17 cellular contexts compared by ENCODE assay signal in the genomic region with DNA sequence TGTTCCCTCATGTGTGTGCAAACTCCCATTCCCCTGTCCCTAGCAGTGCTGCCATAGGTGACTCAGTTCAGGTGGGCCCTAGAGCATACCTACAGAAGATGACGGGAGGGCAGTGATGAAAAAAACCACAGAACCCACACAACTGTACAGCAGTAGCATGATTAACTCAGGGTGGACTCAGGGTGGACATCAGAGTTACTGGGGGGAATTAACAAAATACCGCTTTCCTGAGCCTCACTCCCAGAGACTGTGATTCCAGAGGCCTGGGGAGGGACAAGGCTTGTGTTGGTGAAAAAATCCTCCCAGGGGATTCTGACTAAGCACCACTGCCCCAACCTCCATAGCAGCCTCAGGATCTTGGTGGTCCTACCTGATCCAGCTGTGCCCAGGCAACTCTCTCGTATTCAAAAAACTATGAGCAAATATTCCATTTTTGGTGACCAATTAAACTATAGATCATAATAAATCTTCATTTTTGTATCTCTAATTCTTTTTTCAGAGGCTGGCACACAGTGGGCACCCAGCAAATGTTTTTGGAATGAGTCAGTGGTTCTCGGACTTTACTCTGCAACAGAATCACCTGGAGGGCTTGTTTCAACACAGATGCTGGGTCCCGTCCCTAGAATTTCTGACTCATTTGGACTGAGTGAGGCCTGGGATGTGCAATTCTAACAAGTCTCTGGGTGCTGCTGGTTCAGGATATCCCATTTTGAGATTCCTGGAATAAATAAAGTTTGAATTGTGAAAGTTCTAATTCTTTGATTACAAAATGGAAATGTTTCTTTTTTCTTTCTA.
DNase-seq lines count a peak whose midpoint lies in the region; ATAC-seq, FAIRE-seq and TF ChIP-seq lines count a peak whose summit lies in the region.
"Had no signal": no experiment of that assay in that cellular context is flagged by ENCODE, and none has a peak within 500 bp of the region (broad histone marks: within the 10 kb centered on the region; RNA-seq: fewer than 3 reads in every experiment).

No MANE protein-coding gene starts in this region.

- peaks cover 0 to 2% of the 10 kb centered on the region in 2 donors for H3K9me3 ChIP-seq in left lung
- H3K9me3 ChIP-seq: SJSA1 had no signal

- DNase-seq in Caki2 (ENCODE audit: low read depth) (peak; percentile 20), HTR-8/SVneo (ENCODE audit: insufficient read length, low spot score) (peak; percentile 39), astrocyte of the spinal cord (ENCODE audit: low read depth, low spot score) (peak; percentile 22), left lung (no peak), caudate nucleus (lab: John Stamatoyannopoulos, UW) (no peak), NCI-H1694 treated with DMSO at 0.1 percent for 48 hours (lab: John Stamatoyannopoulos, UW) (no peak)
- DNase-seq in activated CD4-positive, alpha-beta T cell treated with anti-CD3 and anti-CD28 coated beads, Interleukin-2, amount 10 ng/mL, durations not matched to agents 7 days and 5 days, result no peak
- DNase-seq: activated CD4-positive, CD25-positive, alpha-beta regulatory T cell; foreskin melanocyte; naive thymus-derived CD8-positive, alpha-beta T cell; NCI-H1930; stimulated activated CD4-positive, alpha-beta T cell treated with anti-CD3 and anti-CD28 coated beads, Interleukin-4, amount 100 ng/mL, for 24 hours; stimulated activated naive B cell treated with anti-CD40 and anti-IgM and Interleukin-4, amounts not matched to agents 10 μg/mL and 1 μg/mL and 100 μg/mL, for 72 hours had no signal

- H3K36me3 ChIP-seq in left lung, result no peaks in the 10 kb centered on the region
- H3K36me3 ChIP-seq: SJSA1 had no signal

- ATAC-seq in left lung, result peak; percentile 47
- no peak for ATAC-seq in GM21528 (IDR thresholded peaks at IDR 0.05; ENCODE audit: low FRiP score, unreplicated experiment)
- ATAC-seq: naive thymus-derived CD8-positive, alpha-beta T cell; stimulated activated naive B cell treated with anti-CD40 and anti-IgM and Interleukin-4, amounts not matched to agents 10 μg/mL and 1 μg/mL and 100 μg/mL, for 72 hours had no signal

- TF ChIP-seq CTCF in astrocyte of the spinal cord (IDR thresholded peaks at IDR 0.05; ENCODE audit: low read depth, low read length) (no peak), left lung (IDR thresholded peaks at IDR 0.05) (no peak)

- no peak overlapping the region for H3K27ac ChIP-seq in left lung
- no peak overlapping the region for H3K27ac ChIP-seq in caudate nucleus (ENCODE audit: low read depth, low read length)
- H3K27ac ChIP-seq: C4-2B, SJSA1 had no signal

- no peaks in the 10 kb centered on the region for H3K9me3 Mint-ChIP-seq in activated CD4-positive, alpha-beta T cell treated with anti-CD3 and anti-CD28 coated beads, Interleukin-2, amount 10 ng/mL, durations not matched to agents 7 days and 5 days
- H3K9me3 Mint-ChIP-seq: dendritic cell treated with granulocyte-macrophage colony-stimulating factor and Interleukin-4, amounts not matched to agents 40 ng/mL and 50 ng/mL, for 4 days; stimulated activated naive B cell treated with anti-CD40 and anti-IgM and Interleukin-4, amounts not matched to agents 10 μg/mL and 1 μg/mL and 100 μg/mL, for 72 hours had no signal

- intact Hi-C loops in left lung (cut with DNase I), result no loop called here

- FAIRE-seq in HTR-8/SVneo (lab: Jason Lieb, UNC), result no peak

- H3K4me3 ChIP-seq in astrocyte of the spinal cord (ENCODE audit: low read depth, low read length) (no peak overlapping the region), left lung (no peak overlapping the region)
- H3K4me3 ChIP-seq: SJSA1 had no signal

- no peaks in the 10 kb centered on the region for H3K36me3 Mint-ChIP-seq in activated CD4-positive, alpha-beta T cell treated with anti-CD3 and anti-CD28 coated beads, Interleukin-2, amount 10 ng/mL, durations not matched to agents 7 days and 5 days (ENCODE audit: low read depth)
- H3K36me3 Mint-ChIP-seq: naive thymus-derived CD8-positive, alpha-beta T cell; stimulated activated naive B cell treated with anti-CD40 and anti-IgM and Interleukin-4, amounts not matched to agents 10 μg/mL and 1 μg/mL and 100 μg/mL, for 72 hours had no signal

- in situ Hi-C loops in Caki2 (cut with HindIII; ENCODE audit: low pct_unique_long_range_greater_than_20kb, low sequenced_read_pairs) (no loop called here), astrocyte of the spinal cord (cut with HindIII; ENCODE audit: low sequenced_read_pairs) (no loop called here)

- H3K4me1 ChIP-seq in left lung, result no peaks in the 10 kb centered on the region

- H3K4me1 Mint-ChIP-seq in activated CD4-positive, alpha-beta T cell treated with anti-CD3 and anti-CD28 coated beads, Interleukin-2, amount 10 ng/mL, durations not matched to agents 7 days and 5 days, result no peaks in the 10 kb centered on the region
- H3K4me1 Mint-ChIP-seq: naive thymus-derived CD8-positive, alpha-beta T cell; stimulated activated naive B cell treated with anti-CD40 and anti-IgM and Interleukin-4, amounts not matched to agents 10 μg/mL and 1 μg/mL and 100 μg/mL, for 72 hours had no signal

- no peak overlapping the region for H3K27ac Mint-ChIP-seq in activated CD4-positive, alpha-beta T cell treated with anti-CD3 and anti-CD28 coated beads, Interleukin-2, amount 10 ng/mL, durations not matched to agents 7 days and 5 days
- H3K27ac Mint-ChIP-seq: dendritic cell treated with granulocyte-macrophage colony-stimulating factor and Interleukin-4, amounts not matched to agents 40 ng/mL and 50 ng/mL, for 4 days; stimulated activated naive B cell treated with anti-CD40 and anti-IgM and Interleukin-4, amounts not matched to agents 10 μg/mL and 1 μg/mL and 100 μg/mL, for 72 hours had no signal

- H3K4me3 Mint-ChIP-seq in activated CD4-positive, alpha-beta T cell treated with anti-CD3 and anti-CD28 coated beads, Interleukin-2, amount 10 ng/mL, durations not matched to agents 7 days and 5 days, result no peak overlapping the region
- H3K4me3 Mint-ChIP-seq: dendritic cell treated with granulocyte-macrophage colony-stimulating factor and Interleukin-4, amounts not matched to agents 40 ng/mL and 50 ng/mL, for 4 days; naive thymus-derived CD8-positive, alpha-beta T cell; stimulated activated naive B cell treated with anti-CD40 and anti-IgM and Interleukin-4, amounts not matched to agents 10 μg/mL and 1 μg/mL and 100 μg/mL, for 72 hours had no signal

- no peaks in the 10 kb centered on the region for H3K27me3 ChIP-seq in left lung
- H3K27me3 ChIP-seq: SJSA1 had no signal

- H3K27me3 Mint-ChIP-seq in activated CD4-positive, alpha-beta T cell treated with anti-CD3 and anti-CD28 coated beads, Interleukin-2, amount 10 ng/mL, durations not matched to agents 7 days and 5 days, result peaks cover 4% of the 10 kb centered on the region
- H3K27me3 Mint-ChIP-seq: dendritic cell treated with granulocyte-macrophage colony-stimulating factor and Interleukin-4, amounts not matched to agents 40 ng/mL and 50 ng/mL, for 4 days; naive thymus-derived CD8-positive, alpha-beta T cell; stimulated activated naive B cell treated with anti-CD40 and anti-IgM and Interleukin-4, amounts not matched to agents 10 μg/mL and 1 μg/mL and 100 μg/mL, for 72 hours had no signal

- POLR2A ChIA-PET in activated CD4-positive, alpha-beta T cell treated with anti-CD3 and anti-CD28 coated beads, Interleukin-2, amount 10 ng/mL, durations not matched to agents 7 days and 5 days (lab: Charles Lee), result no interaction called here

- CTCF ChIA-PET in activated CD4-positive, alpha-beta T cell treated with anti-CD3 and anti-CD28 coated beads, Interleukin-2, amount 10 ng/mL, durations not matched to agents 7 days and 5 days (lab: Charles Lee), result no interaction called here

Comparison
In these comparisons a context has a peak if more than half of its experiments do, and no peak if none do; other contexts are left out.
1. DNase-seq: peak in Caki2 (single experiment), HTR-8/SVneo (single experiment) and astrocyte of the spinal cord (single experiment); none in left lung (0 of 2), caudate nucleus (0 of 61), NCI-H1694 treated with DMSO at 0.1 percent for 48 hours (single experiment) and activated CD4-positive, alpha-beta T cell treated with anti-CD3 and anti-CD28 coated beads, Interleukin-2, amount 10 ng/mL, durations not matched to agents 7 days and 5 days (single experiment).